ENCODE assay signal across 24 cellular contexts in the genomic region with DNA sequence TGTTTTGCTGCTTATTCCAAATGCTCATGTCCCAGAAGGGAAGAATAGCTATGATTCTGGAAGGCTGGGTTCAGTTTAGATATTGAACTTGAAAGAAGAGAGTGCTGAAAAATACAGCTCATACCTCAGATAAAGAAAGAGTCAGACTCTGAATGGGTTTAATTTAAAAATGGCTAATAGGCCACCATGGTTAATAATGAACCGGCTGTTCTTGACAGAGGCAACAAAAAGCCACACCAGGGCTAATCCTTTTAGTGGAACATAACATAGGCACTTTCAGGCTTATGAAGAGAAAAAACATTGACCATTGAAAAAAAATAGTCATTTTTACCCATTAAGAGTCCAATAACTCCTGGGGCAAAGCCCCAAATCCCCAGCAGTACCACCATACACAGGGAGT. TPM values are rescaled to one million over a fixed set of nuclear protein-coding genes. Genes with fewer than 3 reads are reported as not detected.
DNase-seq lines count a peak whose midpoint lies in the region; ATAC-seq and TF ChIP-seq lines count a peak whose summit lies in the region.
"Had no signal": no experiment of that assay in that cellular context is flagged by ENCODE, and none has a peak within 500 bp of the region (broad histone marks: within the 10 kb centered on the region; RNA-seq: fewer than 3 reads in every experiment).

No MANE protein-coding gene starts in this region.

- no peaks in the 10 kb centered on the region for H4K20me1 ChIP-seq in OCI-LY1 (ENCODE audit: insufficient read depth, low read length)

- DNase-seq in progenitor cell of endocrine pancreas (ENCODE audit: low spot score, unreplicated experiment) (no peak), left ventricle myocardium superior (no peak)
- DNase-seq: DMS153, DND-41, GM23248, H7, MG63, NCI-H1048, NCI-H1417 treated with DMSO at 0.1 percent for 48 hours, NCI-H1694 treated with DMSO at 0.1 percent for 48 hours, NCI-H2081, NCI-H226, NCI-H510A, NCI-H69, T-helper 2 cell had no signal

- H3K79me2 ChIP-seq in OCI-LY1 (ENCODE audit: insufficient read depth, low read length) = no peaks in the 10 kb centered on the region

- H3K9me3 ChIP-seq in OCI-LY1 (ENCODE audit: low read length) (no peaks in the 10 kb centered on the region), gastroesophageal sphincter (no peaks in the 10 kb centered on the region)
- H3K9me3 ChIP-seq: MG63 had no signal

- H3K4me2 ChIP-seq in OCI-LY1 (ENCODE audit: low read length) = no peak overlapping the region

- no peak for TF ChIP-seq POLR2A in gastroesophageal sphincter (IDR thresholded peaks at IDR 0.05)

- no peak for TF ChIP-seq EP300 in gastroesophageal sphincter (IDR thresholded peaks at IDR 0.05)

- H3K4me1 ChIP-seq in OCI-LY1 (ENCODE audit: insufficient read depth, low read length, severe bottlenecking) (peaks cover 76% of the 10 kb centered on the region), gastroesophageal sphincter (peaks cover 0 to 36% (median 17%) of the 10 kb centered on the region in 3 donors)

- H3K9me2 ChIP-seq in OCI-LY1 (ENCODE audit: low read depth, low read length) = no peaks in the 10 kb centered on the region

- intact Hi-C loops in left ventricle myocardium superior (cut with micrococcal nuclease) = no loop called here

- H3F3A ChIP-seq in OCI-LY1 (ENCODE audit: insufficient read depth, low read length) = no peaks in the 10 kb centered on the region

- no peaks in the 10 kb centered on the region for H3K27me3 ChIP-seq in OCI-LY1 (ENCODE audit: insufficient read depth, low read length)
- H3K27me3 ChIP-seq in gastroesophageal sphincter = no peaks in the 10 kb centered on the region
- H3K27me3 ChIP-seq: MG63 had no signal

- TF ChIP-seq CTCF in OCI-LY1 (IDR thresholded peaks at IDR 0.05; ENCODE audit: low read length) (no peak), progenitor cell of endocrine pancreas (IDR thresholded peaks at IDR 0.05; ENCODE audit: unreplicated experiment) (no peak), gastroesophageal sphincter (IDR thresholded peaks at IDR 0.05) (no peak)

- H3K27me3 Mint-ChIP-seq in progenitor cell of endocrine pancreas = no peaks in the 10 kb centered on the region

- no peak overlapping the region for H2AFZ ChIP-seq in OCI-LY1 (ENCODE audit: low read length)
- H2AFZ ChIP-seq: GM23248 had no signal

- H3K36me3 ChIP-seq in OCI-LY1 (ENCODE audit: insufficient read depth, low read length) (no peaks in the 10 kb centered on the region), gastroesophageal sphincter (peaks cover 0 to 22% of the 10 kb centered on the region in 2 donors)
- H3K36me3 ChIP-seq: MG63 had no signal

- H3K36me3 Mint-ChIP-seq in progenitor cell of endocrine pancreas (ENCODE audit: insufficient read depth) = peaks cover 21% of the 10 kb centered on the region
- H3K36me3 Mint-ChIP-seq: CD14-positive monocyte had no signal

- H3K9me3 Mint-ChIP-seq in progenitor cell of endocrine pancreas (ENCODE audit: low read depth) = no peaks in the 10 kb centered on the region

- no peak overlapping the region for H3K4me3 Mint-ChIP-seq in progenitor cell of endocrine pancreas (ENCODE audit: low read depth)
- H3K4me3 Mint-ChIP-seq: CD14-positive monocyte had no signal

- 73 to 100% methylated on average over 1 of the region's 1 CpG for WGBS in gastroesophageal sphincter (ENCODE audit: low coverage in 1 of 2), 2 donors

- no peak overlapping the region for H3K4me3 ChIP-seq in OCI-LY1 (ENCODE audit: low read depth, low read length, poor library complexity, severe bottlenecking)
- no peak overlapping the region for H3K4me3 ChIP-seq in gastroesophageal sphincter
- H3K4me3 ChIP-seq: GM23248, K562, MG63 had no signal

- peak overlapping the region; percentile 75 for H3K27ac ChIP-seq in OCI-LY1 (ENCODE audit: low read depth, low read length, poor library complexity, severe bottlenecking)
- no peak overlapping the region for H3K27ac ChIP-seq in gastroesophageal sphincter
- H3K27ac ChIP-seq: GM23248 had no signal

- H3K27ac Mint-ChIP-seq in progenitor cell of endocrine pancreas = peak overlapping the region; percentile 49
- H3K27ac Mint-ChIP-seq: CD14-positive monocyte had no signal

- no peak overlapping the region for H3K9ac ChIP-seq in OCI-LY1 (ENCODE audit: low read length)
- H3K9ac ChIP-seq: GM23248 had no signal

- ATAC-seq in GM18907 (IDR thresholded peaks at IDR 0.05; ENCODE audit: unreplicated experiment) (peak; percentile 41), HG02759 (IDR thresholded peaks at IDR 0.05; ENCODE audit: unreplicated experiment) (peak; percentile 22), left ventricle myocardium superior (no peak), gastroesophageal sphincter (no peak), GM18868 (IDR thresholded peaks at IDR 0.05; ENCODE audit: unreplicated experiment) (no peak), HG03571 (IDR thresholded peaks at IDR 0.05; ENCODE audit: unreplicated experiment) (no peak)
- ATAC-seq: K562, SK-N-SH treated with all-trans-retinoic acid at 6 μM for 48 hours had no signal

- peaks cover 35% of the 10 kb centered on the region for H3K4me1 Mint-ChIP-seq in progenitor cell of endocrine pancreas (ENCODE audit: low read depth)

RNA-seq across cellular contexts. Expression of a gene that starts 59.4 kb away (rescaled TPM):
- total RNA-seq in progenitor cell of endocrine pancreas (46.3 and 49.7 TPM in 2 replicates), left ventricle myocardium superior (9.3 TPM), gastroesophageal sphincter (10 to 100 TPM; 14.3 to 63.8 (median 27.9) TPM)

Comparison
In these comparisons a context has a peak if more than half of its experiments do, and no peak if none do; other contexts are left out.
1. ATAC-seq: peak in GM18907 (single experiment) and HG02759 (single experiment); none in left ventricle myocardium superior (single experiment), gastroesophageal sphincter (single experiment), GM18868 (single experiment) and HG03571 (single experiment).